Comparison of ENCODE assay signal across 7 cellular contexts in the genomic region with DNA sequence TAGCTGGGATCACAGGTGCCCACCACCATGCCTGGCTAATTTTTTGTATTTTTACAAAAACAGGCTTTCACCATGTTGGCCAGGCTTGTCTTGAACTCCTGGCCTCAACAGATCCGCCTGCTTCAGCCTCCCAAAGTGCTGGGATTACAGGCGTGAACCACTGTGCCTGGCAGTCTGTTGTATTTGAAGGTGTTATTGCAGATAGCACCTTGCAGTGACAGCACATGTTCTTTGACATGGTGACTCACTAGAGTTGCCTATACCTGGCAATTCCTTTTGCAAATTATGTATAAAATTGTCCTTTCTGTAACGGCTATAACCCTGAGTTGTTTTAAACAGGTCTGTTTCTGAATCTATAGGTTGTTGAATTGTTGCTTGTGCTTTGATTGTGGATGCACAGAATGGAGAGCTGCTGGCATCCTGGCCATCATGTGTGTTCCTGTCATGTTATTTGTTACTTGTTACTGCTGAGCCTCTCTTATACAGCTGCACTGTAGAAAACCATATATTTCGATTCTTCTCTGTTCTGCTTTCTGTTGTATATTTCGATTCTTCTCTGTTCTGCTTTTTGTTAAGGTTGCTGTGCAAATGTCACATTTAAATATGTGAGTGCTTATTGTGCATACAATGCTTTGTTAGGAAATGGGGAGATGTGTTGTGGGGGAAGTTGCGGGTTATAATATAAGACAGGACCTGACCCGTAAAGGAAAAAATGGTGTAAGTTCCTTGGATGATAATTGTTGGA. TPM values are rescaled to one million over a fixed set of nuclear protein-coding genes. Genes with fewer than 3 reads are reported as not detected.
DNase-seq lines count a peak whose midpoint lies in the region; ATAC-seq and TF ChIP-seq lines count a peak whose summit lies in the region.

No MANE protein-coding gene starts in this region.

- H3K4me3 ChIP-seq in PC-9 (no peak overlapping the region), mesodermal cell (ENCODE audit: extremely low read depth, insufficient read depth, low read length, poor library complexity, severe bottlenecking) (no peak overlapping the region), ovary (no peak overlapping the region)

- H3K79me2 ChIP-seq in PC-9 (ENCODE audit: low read depth) = peaks cover 98% of the 10 kb centered on the region

- H3K27me3 ChIP-seq in PC-9 (ENCODE audit: insufficient read depth, low read depth) (no peaks in the 10 kb centered on the region), ovary (no peaks in the 10 kb centered on the region)

- intact Hi-C loops in PC-9 (cut with micrococcal nuclease; ENCODE audit: unreplicated experiment) (no loop called here), ovary (cut with DNase I) (no loop called here)

- H3K27ac ChIP-seq in PC-9 = peak overlapping the region; percentile 77
- peak overlapping the region; percentile 66 for H3K27ac ChIP-seq in mesodermal cell (ENCODE audit: low read depth, low read length, severe bottlenecking)
- H3K27ac ChIP-seq in ovary = no peak overlapping the region

- peak overlapping the region; percentile 57 for H3K4me2 ChIP-seq in PC-9

- peaks cover 63% of the 10 kb centered on the region for H3F3A ChIP-seq in PC-9 (ENCODE audit: insufficient read depth, low read depth)

- TF ChIP-seq EP300 in ovary (IDR thresholded peaks at IDR 0.05) = no peak

- POLR2A ChIA-PET in PC-9 (lab: Charles Lee; ENCODE audit: unreplicated experiment) = no interaction called here

- no TSS peak for BruUV-seq in PC-9 (replicated peaks; lab: Mats Ljungman, UMichigan)

- H3K36me3 ChIP-seq in PC-9 (ENCODE audit: low read depth) = peaks cover 47% of the 10 kb centered on the region
- peaks cover 42% of the 10 kb centered on the region for H3K36me3 ChIP-seq in mesodermal cell (ENCODE audit: control insufficient read depth, insufficient read depth, low read length)
- no peaks in the 10 kb centered on the region for H3K36me3 ChIP-seq in ovary

- ATAC-seq in GM18907 (IDR thresholded peaks at IDR 0.05; ENCODE audit: unreplicated experiment) (peak; percentile 76), HG02678 (IDR thresholded peaks at IDR 0.05; ENCODE audit: unreplicated experiment) (peak; percentile 82)

- TF ChIP-seq CTCF in PC-9 (conservative IDR thresholded peaks at IDR 0.05) (no peak), ovary (IDR thresholded peaks at IDR 0.05) (no peak)

- H3K9me3 ChIP-seq in PC-9 (ENCODE audit: insufficient read depth, low read depth) (no peaks in the 10 kb centered on the region), mesodermal cell (ENCODE audit: control insufficient read depth, low read length) (no peaks in the 10 kb centered on the region), ovary (no peaks in the 10 kb centered on the region)

- CTCF ChIA-PET in PC-9 (lab: Charles Lee) = no interaction called here

- no peaks in the 10 kb centered on the region for H3K9me2 ChIP-seq in PC-9 (ENCODE audit: insufficient read depth)

- WGBS in mesodermal cell (ENCODE audit: insufficient coverage in 2 of 2), 2 experiments = 92 to 96% methylated on average over 2 to 4 of the region's 7 CpGs
- WGBS in ovary, 3 donors = 69 to 72% (median 71%) methylated on average over 7 of the region's 7 CpGs

- DNase-seq in PC-9 = no peak
- DNase-seq in HPDE6-E6E7 (ENCODE audit: extremely low spot score) = no peak
- DNase-seq in ovary = no peak
- no peak for DNase-seq in COLO829 (ENCODE audit: low spot score)

- peaks cover 53% of the 10 kb centered on the region for H3K4me1 ChIP-seq in PC-9 (replicated peaks; ENCODE audit: insufficient read depth)
- H3K4me1 ChIP-seq in mesodermal cell (ENCODE audit: control insufficient read depth, insufficient read depth, low read length, poor library complexity, severe bottlenecking) = peaks cover 2% of the 10 kb centered on the region
- peaks cover 2% of the 10 kb centered on the region for H3K4me1 ChIP-seq in ovary (ENCODE audit: insufficient read depth)

- H4K20me1 ChIP-seq in PC-9 (ENCODE audit: insufficient read depth) = peaks cover 99% of the 10 kb centered on the region

- no peak for TF ChIP-seq POLR2A in ovary (IDR thresholded peaks at IDR 0.05)

- no peak overlapping the region for H2AFZ ChIP-seq in PC-9

RNA-seq across cellular contexts. Expression of gene OGT, which starts 8.1 kb away (rescaled TPM):
- total RNA-seq in PC-9 (2021) (123 and 159 TPM in 2 replicates), ovary (100 to 1,000 TPM in 5 of 7 donors, 10 to 100 TPM in 2; 91.0 to 201 (median 109) TPM)
- 90.6 TPM for polyA plus RNA-seq in mesodermal cell (2013, experiment 1 of 2)
- polyA plus RNA-seq in mesodermal cell (2013, experiment 2 of 2) = 73.5 TPM
- polyA plus RNA-seq in ovary = 100 to 1,000 TPM in 1 of 2 donors, 10 to 100 TPM in 1; 44.5 to 129 TPM

RNA-seq across cellular contexts. Expression of gene GCNA, which starts 37.3 kb away (rescaled TPM):
- total RNA-seq in PC-9 (2021) = 0.48 and 1.4 TPM in 2 replicates
- 2.3 TPM for polyA plus RNA-seq in mesodermal cell (2013, experiment 1 of 2)
- polyA plus RNA-seq in mesodermal cell (2013, experiment 2 of 2) = 1.1 TPM
- 1 to 10 TPM in 3 of 7 donors, under 1 TPM in 4; 0.46 to 2.3 (median 0.92) TPM for total RNA-seq in ovary
- 1 to 10 TPM in 1 of 2 donors, under 1 TPM in 1; 0.98 to 1.4 TPM for polyA plus RNA-seq in ovary

Comparison
In these comparisons a context has a peak if more than half of its experiments do, and no peak if none do; other contexts are left out.
1. H3K27ac ChIP-seq: peak in PC-9 (single experiment) and mesodermal cell (single experiment); none in ovary (0 of 2).